8 cellular contexts compared by ENCODE assay signal in genomic region chr9:128684065-128684324, GRCh38. TPM values are rescaled to one million over a fixed set of nuclear protein-coding genes. Genes with fewer than 3 reads are reported as not detected.
A peak's percentile ranks its signal among the peaks of the same experiment; 100 is the strongest.
DNase-seq lines count a peak whose midpoint lies in the region; ATAC-seq and TF ChIP-seq lines count a peak whose summit lies in the region.

No MANE protein-coding gene starts in this region.

- H4K20me1 ChIP-seq in SU-DHL-6 (ENCODE audit: low read depth, low read length) (no peaks in the 10 kb centered on the region), smooth muscle cell (ENCODE audit: low read depth) (no peaks in the 10 kb centered on the region)

- H2AFZ ChIP-seq in SU-DHL-6 (ENCODE audit: low read depth, low read length, severe bottlenecking) (no peak overlapping the region), smooth muscle cell (ENCODE audit: low read depth) (peak overlapping the region; percentile 71)

- DNase-seq in right cardiac atrium = no peak
- DNase-seq in smooth muscle cell (lab: John Stamatoyannopoulos, UW; ENCODE audit: unreplicated experiment) = no peak
- DNase-seq in iPS-NIHi11 (ENCODE audit: low spot score) = no peak
- no peak for DNase-seq in posterior vena cava (ENCODE audit: low spot score)
- no peak for DNase-seq in NCI-H1105 (lab: John Stamatoyannopoulos, UW)
- DNase-seq in GM13977 (ENCODE audit: low spot score) = no peak

- H3K4me1 ChIP-seq in right cardiac atrium (ENCODE audit: control insufficient read depth, insufficient read depth, low read length) = peaks cover 3% of the 10 kb centered on the region
- peaks cover 18% of the 10 kb centered on the region for H3K4me1 ChIP-seq in smooth muscle cell (ENCODE audit: low read depth)

- H3K79me2 ChIP-seq in SU-DHL-6 (ENCODE audit: insufficient read depth, low read length) (peaks cover 62% of the 10 kb centered on the region), smooth muscle cell (ENCODE audit: low read depth) (peaks cover 13% of the 10 kb centered on the region)

- ATAC-seq in GM21576 (IDR thresholded peaks at IDR 0.05; ENCODE audit: unreplicated experiment) = peak; percentile 1
- no peak for ATAC-seq in right cardiac atrium

- peak overlapping the region; percentile 96 for H3K9ac ChIP-seq in SU-DHL-6 (ENCODE audit: low read length)
- H3K9ac ChIP-seq in smooth muscle cell (ENCODE audit: low read depth) = peak overlapping the region; percentile 60

- 0% methylated on average over 3 of the region's 3 CpGs for WGBS in right cardiac atrium
- WGBS in smooth muscle cell (ENCODE audit: low lambda C conversion rate) = 0% methylated on average over 3 of the region's 3 CpGs

- H3K9me2 ChIP-seq in SU-DHL-6 (replicated peaks; ENCODE audit: insufficient read depth, low read length) = no peaks in the 10 kb centered on the region

- intact Hi-C loops in right cardiac atrium (cut with DNase I) = no loop called here
- intact Hi-C loops in posterior vena cava (cut with DNase I) = no loop called here

- H3K4me2 ChIP-seq in SU-DHL-6 (ENCODE audit: low read depth, low read length, poor library complexity, severe bottlenecking) (peak overlapping the region; percentile 74), smooth muscle cell (peak overlapping the region; percentile 98)

- H3K9me3 ChIP-seq in SU-DHL-6 (ENCODE audit: insufficient read depth, low read length) (no peaks in the 10 kb centered on the region), right cardiac atrium (ENCODE audit: control insufficient read depth, low read length) (no peaks in the 10 kb centered on the region), smooth muscle cell (replicated peaks; ENCODE audit: low read depth) (no peaks in the 10 kb centered on the region)

- H3K27me3 ChIP-seq in SU-DHL-6 (ENCODE audit: low read length) (no peaks in the 10 kb centered on the region), right cardiac atrium (ENCODE audit: control insufficient read depth, insufficient read depth) (no peaks in the 10 kb centered on the region), smooth muscle cell (ENCODE audit: low read depth) (no peaks in the 10 kb centered on the region)

- TF ChIP-seq CTCF in SU-DHL-6 (IDR thresholded peaks at IDR 0.05; ENCODE audit: insufficient read depth, low read length, poor library complexity, severe bottlenecking) (no peak), smooth muscle cell (IDR thresholded peaks at IDR 0.05; ENCODE audit: borderline replicate concordance, insufficient read depth, poor library complexity, severe bottlenecking) (no peak), GM13977 (IDR thresholded peaks at IDR 0.05; ENCODE audit: extremely low read depth, insufficient read depth, missing control alignments) (no peak)

- H3K4me3 ChIP-seq in SU-DHL-6 (ENCODE audit: insufficient read depth, low read length, poor library complexity, severe bottlenecking) (peak overlapping the region; percentile 82), right cardiac atrium (ENCODE audit: low read length) (peak overlapping the region; percentile 70), smooth muscle cell (peak overlapping the region; percentile 66)

- in situ Hi-C loops in GM13977 (cut with MboI; ENCODE audit: low pct_unique_long_range_greater_than_20kb, low sequenced_read_pairs, unreplicated experiment) = no loop called here

- H3K36me3 ChIP-seq in SU-DHL-6 (ENCODE audit: low read length) = no peaks in the 10 kb centered on the region
- H3K36me3 ChIP-seq in smooth muscle cell (ENCODE audit: low read depth) = no peaks in the 10 kb centered on the region

- peaks cover 52% of the 10 kb centered on the region for H3F3A ChIP-seq in SU-DHL-6 (ENCODE audit: insufficient read depth)
- peaks cover 4% of the 10 kb centered on the region for H3F3A ChIP-seq in smooth muscle cell (ENCODE audit: low read depth)

- peak overlapping the region; percentile 97 for H3K27ac ChIP-seq in SU-DHL-6 (ENCODE audit: low read depth, low read length)
- peak overlapping the region; percentile 59 for H3K27ac ChIP-seq in right cardiac atrium (ENCODE audit: low read length)
- H3K27ac ChIP-seq in smooth muscle cell (ENCODE audit: low read depth) = peak overlapping the region; percentile 75

RNA-seq across cellular contexts. Expression of gene SET, which starts 5.0 kb away (rescaled TPM):
- total RNA-seq in right cardiac atrium = 100 to 1,000 TPM; 180 to 210 (median 191) TPM
- 86.1 TPM for polyA plus RNA-seq in right cardiac atrium
- total RNA-seq in smooth muscle cell = 262 and 380 TPM in 2 replicates
- 162 and 197 TPM in 2 replicates for polyA plus RNA-seq in smooth muscle cell
- 100 to 1,000 TPM; 189 to 240 TPM for total RNA-seq in posterior vena cava

RNA-seq across cellular contexts. Expression of gene PKN3, which starts 18.3 kb away (rescaled TPM):
- 1 to 10 TPM; 4.7 to 8.7 (median 7.4) TPM for total RNA-seq in right cardiac atrium
- polyA plus RNA-seq in right cardiac atrium = 6.5 TPM
- total RNA-seq in smooth muscle cell = 0.63 and 1.4 TPM in 2 replicates
- 1.5 and 2.2 TPM in 2 replicates for polyA plus RNA-seq in smooth muscle cell
- total RNA-seq in posterior vena cava = 10 to 100 TPM in 1 of 2 donors, 1 to 10 TPM in 1; 8.8 to 11.4 TPM

RNA-seq across cellular contexts. Expression of gene DYNC2I2, which starts 27.3 kb away (rescaled TPM):
- total RNA-seq in right cardiac atrium = 10 to 100 TPM; 13.5 to 25.6 (median 18.5) TPM
- polyA plus RNA-seq in right cardiac atrium = 30.2 TPM
- total RNA-seq in smooth muscle cell = 23.5 and 28.6 TPM in 2 replicates
- polyA plus RNA-seq in smooth muscle cell = 50.9 and 58.3 TPM in 2 replicates
- 10 to 100 TPM; 18.1 to 19.4 TPM for total RNA-seq in posterior vena cava

RNA-seq across cellular contexts. Expression of gene ZDHHC12, which starts 39.9 kb away (rescaled TPM):
- total RNA-seq in right cardiac atrium = 10 to 100 TPM in 1 of 4 donors, 1 to 10 TPM in 3; 8.3 to 11.5 (median 9.4) TPM
- 13.1 TPM for polyA plus RNA-seq in right cardiac atrium
- total RNA-seq in smooth muscle cell = 19.9 and 20.8 TPM in 2 replicates
- polyA plus RNA-seq in smooth muscle cell = 31.3 and 49.0 TPM in 2 replicates
- total RNA-seq in posterior vena cava = 1 to 10 TPM; 8.3 to 8.6 TPM
